ENCODE assay signal across 19 cellular contexts in genomic region chr15:48717458-48717857, GRCh38.
DNase-seq lines count a peak whose midpoint lies in the region; TF ChIP-seq lines count a peak whose summit lies in the region.
"Had no signal": no experiment of that assay in that cellular context is flagged by ENCODE, and none has a peak within 500 bp of the region (broad histone marks: within the 10 kb centered on the region; RNA-seq: fewer than 3 reads in every experiment).

No MANE protein-coding gene starts in this region.

- H3K36me3 ChIP-seq in thyroid gland: no peaks in the 10 kb centered on the region
- H3K36me3 ChIP-seq: HAP-1, MG63, sigmoid colon, WERI-Rb-1 had no signal

- no peak for TF ChIP-seq POLR2A in thyroid gland (IDR thresholded peaks at IDR 0.05)

- DNase-seq in AG08395 (ENCODE audit: low spot score) (peak; percentile 27), HCEC 1CT (peak; percentile 68), fibroblast of peridontal ligament (ENCODE audit: extremely low read depth) (peak; percentile 77), immature natural killer cell (no peak), kidney tubule cell (ENCODE audit: low spot score) (no peak), endothelial cell (ENCODE audit: low spot score) (no peak), thyroid gland (no peak)
- DNase-seq: head of caudate nucleus; islet precursor cell; MG63; NCI-H446 treated with DMSO at 0.1 percent for 48 hours; nucleus accumbens; sigmoid colon; stimulated activated CD4-positive, alpha-beta T cell treated with anti-CD3 and anti-CD28 coated beads, Interleukin-4, amount 100 ng/mL, for 1 hour; SW 1271; WERI-Rb-1 had no signal

- intact Hi-C loops in thyroid gland (cut with DNase I): no loop called here

- H3K4me1 ChIP-seq in thyroid gland: no peaks in the 10 kb centered on the region
- H3K4me1 ChIP-seq: HAP-1, sigmoid colon had no signal

- H3K36me3 Mint-ChIP-seq in immature natural killer cell: peaks cover 10 to 32% (median 15%) of the 10 kb centered on the region in 3 donors
- peaks cover 10% of the 10 kb centered on the region for H3K36me3 Mint-ChIP-seq in endothelial cell (ENCODE audit: low read depth, unreplicated experiment)

- H3K27me3 Mint-ChIP-seq in immature natural killer cell (ENCODE audit: low read depth in 3 of 3) (peaks cover 0 to 2% (median 2%) of the 10 kb centered on the region in 3 donors), endothelial cell (ENCODE audit: unreplicated experiment) (no peaks in the 10 kb centered on the region)

- H3K27ac Mint-ChIP-seq in immature natural killer cell (no peak overlapping the region), endothelial cell (ENCODE audit: unreplicated experiment) (no peak overlapping the region)
- H3K27ac Mint-ChIP-seq: activated T-helper 17 cell treated with anti-CD3 and anti-CD28 coated beads, Interleukin-2, amount 50 U/mL, for 72 hours had no signal

- H3K27me3 ChIP-seq in thyroid gland: no peaks in the 10 kb centered on the region
- H3K27me3 ChIP-seq: MG63, sigmoid colon had no signal

- H3K27ac ChIP-seq in thyroid gland: no peak overlapping the region
- H3K27ac ChIP-seq: sigmoid colon, WERI-Rb-1 had no signal

- H3K4me1 Mint-ChIP-seq in immature natural killer cell (no peaks in the 10 kb centered on the region), endothelial cell (ENCODE audit: unreplicated experiment) (peaks cover 13% of the 10 kb centered on the region)

- no peak overlapping the region for H3K4me3 Mint-ChIP-seq in immature natural killer cell
- H3K4me3 Mint-ChIP-seq in endothelial cell (ENCODE audit: unreplicated experiment): no peak overlapping the region
- H3K4me3 Mint-ChIP-seq: activated T-helper 17 cell treated with anti-CD3 and anti-CD28 coated beads, Interleukin-2, amount 50 U/mL, for 72 hours had no signal

- H3K4me3 ChIP-seq in WI38 (ENCODE audit: low read depth, low read length) (no peak overlapping the region), thyroid gland (replicated peaks in 1 of 3) (no peak overlapping the region)
- H3K4me3 ChIP-seq: HAP-1, MG63, sigmoid colon had no signal

- TF ChIP-seq CTCF in WI38 (IDR thresholded peaks at IDR 0.05; ENCODE audit: low read depth, low read length) (peak; percentile 15; the same call in 1 of the 2 replicates), endothelial cell (IDR thresholded peaks at IDR 0.05; ENCODE audit: unreplicated experiment) (no peak), thyroid gland (IDR thresholded peaks at IDR 0.05) (peak in 3 of 6 experiments; percentile 31 to 39 (median 38))

- H3K9me3 Mint-ChIP-seq in immature natural killer cell: peaks cover 11 to 22% (median 17%) of the 10 kb centered on the region in 6 donors
- H3K9me3 Mint-ChIP-seq in endothelial cell (ENCODE audit: unreplicated experiment): no peaks in the 10 kb centered on the region

- no peaks in the 10 kb centered on the region for H3K9me3 ChIP-seq in thyroid gland
- H3K9me3 ChIP-seq: HAP-1 had no signal

- 93 to 96% methylated on average over 4 of the region's 4 CpGs for WGBS in thyroid gland, 2 donors

Comparison
In these comparisons a context has a peak if more than half of its experiments do, and no peak if none do; other contexts are left out.
1. DNase-seq: peak in AG08395 (single experiment), HCEC 1CT (single experiment) and fibroblast of peridontal ligament (single experiment); none in immature natural killer cell (0 of 3), kidney tubule cell (single experiment), endothelial cell (single experiment) and thyroid gland (0 of 2).